8 cellular contexts compared by ENCODE assay signal in the genomic region with DNA sequence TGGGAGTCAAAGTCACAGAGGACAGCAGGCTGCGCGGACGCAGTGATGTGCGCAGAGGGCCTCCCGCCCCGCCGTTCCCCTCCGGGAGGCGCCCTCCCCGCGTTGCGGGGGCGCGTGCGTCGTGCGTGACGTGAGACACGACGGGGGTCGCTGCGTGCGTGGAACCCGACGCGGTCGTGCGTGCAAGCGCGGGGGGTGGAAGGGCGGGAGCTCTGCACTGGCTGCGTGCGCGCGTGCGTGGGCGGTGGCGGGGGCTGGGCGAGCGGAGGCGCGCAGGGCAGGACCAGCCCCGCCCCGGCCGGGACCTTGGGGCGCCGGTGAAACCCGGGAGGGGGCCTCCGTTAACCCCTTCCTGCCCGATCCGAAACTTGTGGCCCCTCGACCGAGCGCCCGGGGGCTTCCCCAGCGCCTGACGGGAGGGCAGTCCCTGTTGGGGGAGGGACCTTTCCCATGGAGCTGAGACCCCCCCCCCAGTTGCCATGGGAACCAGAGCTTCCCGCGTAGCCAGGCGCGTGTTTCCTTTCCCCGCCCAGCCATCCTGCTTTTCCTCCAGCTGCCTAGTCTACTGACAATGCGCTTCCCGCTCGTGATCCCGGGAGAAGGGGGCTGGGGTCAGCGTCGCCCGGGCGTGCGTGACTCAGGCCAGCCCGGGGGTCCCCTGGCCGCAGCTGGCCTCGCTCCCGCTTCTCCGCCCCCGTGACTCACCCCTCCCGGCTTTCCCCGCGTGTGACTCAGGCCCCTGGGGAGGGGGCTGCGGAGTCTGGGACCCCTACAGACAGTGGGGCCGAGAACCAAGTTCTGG.
A peak's percentile ranks its signal among the peaks of the same experiment; 100 is the strongest.
DNase-seq lines count a peak whose midpoint lies in the region; ATAC-seq and TF ChIP-seq lines count a peak whose summit lies in the region.

No MANE protein-coding gene starts in this region.

- no peaks in the 10 kb centered on the region for H3K27me3 ChIP-seq in mucosa of rectum (ENCODE audit: control insufficient read depth in 2 of 2, insufficient read depth in 2 of 2, low read length in 2 of 2)

- H3K36me3 ChIP-seq in mucosa of rectum (ENCODE audit: control insufficient read depth in 2 of 2, insufficient read depth in 2 of 2, low read length in 2 of 2) = no peaks in the 10 kb centered on the region

- H3K4me1 ChIP-seq in mucosa of rectum (ENCODE audit: control insufficient read depth in 2 of 2, insufficient read depth in 2 of 2, low read length in 2 of 2) = peaks cover 66 to 70% of the 10 kb centered on the region in 2 donors

- peak; percentile 57 for DNase-seq in NOMO-1 treated with DMSO at 0.1 percent for 48 hours (lab: John Stamatoyannopoulos, UW; ENCODE audit: unreplicated experiment)
- peak; percentile 89 for DNase-seq in activated T-cell treated with anti-CD3 and anti-CD28 coated beads for 1 hour (ENCODE audit: low read depth)
- DNase-seq in epithelial cell of prostate (ENCODE audit: low read depth, low spot score) = no peak
- peak; percentile 89 for DNase-seq in stimulated activated CD8-positive, alpha-beta memory T cell treated with anti-CD3 and anti-CD28 coated beads, Interleukin-4, amount 100 ng/mL, for 24 hours (ENCODE audit: low read depth)
- no peak for DNase-seq in GM19240 (ENCODE audit: insufficient read length, low spot score)

- H3K27ac ChIP-seq in epithelial cell of prostate = peak overlapping the region; percentile 100
- H3K27ac ChIP-seq in mucosa of rectum (ENCODE audit: low read depth in 2 of 2, low read length in 2 of 2) = peak overlapping the region; percentile 100

- no peaks in the 10 kb centered on the region for H3K9me3 ChIP-seq in mucosa of rectum (ENCODE audit: control insufficient read depth in 2 of 2, low read length in 2 of 2)

- H3K9ac ChIP-seq in mucosa of rectum (ENCODE audit: low read depth in 1 of 2, low read length in 2 of 2) = peak overlapping the region; percentile 78 to 94

- ATAC-seq in HG03135 (IDR thresholded peaks at IDR 0.05; ENCODE audit: unreplicated experiment) = peak; percentile 33

- TF ChIP-seq CTCF in GM12872 (IDR thresholded peaks at IDR 0.05; ENCODE audit: insufficient read depth, low read depth, low read length) = peak; percentile 21; the same call in 1 of the 3 replicates

- peak overlapping the region; percentile 67 to 80 for H3K4me3 ChIP-seq in mucosa of rectum (ENCODE audit: low read length in 2 of 2)

Comparison
In these comparisons a context has a peak if more than half of its experiments do, and no peak if none do; other contexts are left out.
1. DNase-seq: peak in NOMO-1 treated with DMSO at 0.1 percent for 48 hours (single experiment), activated T-cell treated with anti-CD3 and anti-CD28 coated beads for 1 hour (single experiment) and stimulated activated CD8-positive, alpha-beta memory T cell treated with anti-CD3 and anti-CD28 coated beads, Interleukin-4, amount 100 ng/mL, for 24 hours (single experiment); none in epithelial cell of prostate (single experiment) and GM19240 (single experiment).